8 cellular contexts compared by ENCODE assay signal in the genomic region with DNA sequence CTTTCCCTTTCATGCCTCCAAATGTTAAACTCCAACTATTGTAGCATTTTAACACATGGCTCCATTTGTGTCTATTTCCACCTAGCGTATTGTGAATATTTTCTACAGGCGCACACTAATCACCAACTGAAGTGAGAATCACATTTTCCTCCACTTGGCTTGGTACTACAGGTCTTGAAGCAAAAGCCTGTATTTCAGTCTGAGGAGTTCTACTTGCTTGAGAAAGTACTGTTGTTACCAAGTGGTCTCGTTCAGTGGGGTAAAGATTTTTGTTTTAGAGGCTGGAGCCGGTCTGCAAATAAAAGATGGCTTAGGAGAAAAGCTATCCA. TPM values are rescaled to one million over a fixed set of nuclear protein-coding genes. Genes with fewer than 3 reads are reported as not detected.
DNase-seq lines count a peak whose midpoint lies in the region; TF ChIP-seq lines count a peak whose summit lies in the region.

No MANE protein-coding gene starts in this region.

- H3K9me3 ChIP-seq in HAP-1 (no peaks in the 10 kb centered on the region), esophagus (ENCODE audit: control insufficient read depth in 2 of 2, insufficient read depth in 1 of 2, low read depth in 1 of 2, low read length in 1 of 2) (no peaks in the 10 kb centered on the region)

- in situ Hi-C loops in HAP-1 (cut with MboI; ENCODE audit: low sequenced_read_pairs) = no loop called here

- H3K27ac ChIP-seq in esophagus (ENCODE audit: low read depth in 2 of 2, low read length in 1 of 2) (peak overlapping the region; percentile 85 to 89), rectal smooth muscle tissue (ENCODE audit: low read depth, low read length) (peak overlapping the region; percentile 99)

- H3K36me3 ChIP-seq in HAP-1 (replicated peaks) (peaks cover 23% of the 10 kb centered on the region), esophagus (ENCODE audit: control insufficient read depth in 2 of 2, insufficient read depth in 2 of 2, low read length in 1 of 2) (no peaks in the 10 kb centered on the region), rectal smooth muscle tissue (ENCODE audit: control insufficient read depth, insufficient read depth, low read length) (peaks cover 3% of the 10 kb centered on the region)

- WGBS in esophagus, 2 donors = 23 to 30% methylated on average over 4 of the region's 4 CpGs

- H3K4me1 ChIP-seq in HAP-1 (peaks cover 16% of the 10 kb centered on the region), esophagus (ENCODE audit: control insufficient read depth in 2 of 2, insufficient read depth in 2 of 2, low read length in 1 of 2) (no peaks in the 10 kb centered on the region), rectal smooth muscle tissue (ENCODE audit: control insufficient read depth, insufficient read depth, low read length) (peaks cover 10% of the 10 kb centered on the region)

- H3K9ac ChIP-seq in rectal smooth muscle tissue (ENCODE audit: low read length) = peak overlapping the region; percentile 83

- DNase-seq in HAP-1 (ENCODE audit: low spot score in 2 of 2) (no peak), OCI-M1 (lab: John Stamatoyannopoulos, UW) (peak; percentile 66), erythroblast (lab: John Stamatoyannopoulos, UW) (no peak), germinal center (ENCODE audit: low spot score) (no peak), SKM-1 treated with dmso at 0.1 percent for 144 hours (lab: John Stamatoyannopoulos, UW; ENCODE audit: unreplicated experiment) (no peak)

- H3K4me3 ChIP-seq in GM12875 (ENCODE audit: low read depth, low read length) (peak overlapping the region; percentile 74), HAP-1 (peak overlapping the region; percentile 91), esophagus (ENCODE audit: low read depth in 1 of 2, low read length in 2 of 2) (peak overlapping the region; percentile 77 to 88), rectal smooth muscle tissue (ENCODE audit: low read length) (peak overlapping the region; percentile 98)

- TF ChIP-seq CTCF in GM12875 (IDR thresholded peaks at IDR 0.05; ENCODE audit: borderline replicate concordance, insufficient read depth, low read depth, low read length) = no peak

- H3K27me3 ChIP-seq in HAP-1 (ENCODE audit: low read depth) = no peaks in the 10 kb centered on the region
- no peaks in the 10 kb centered on the region for H3K27me3 ChIP-seq in esophagus (ENCODE audit: control insufficient read depth in 1 of 2, insufficient read depth in 2 of 2, low read length in 2 of 2)
- H3K27me3 ChIP-seq in rectal smooth muscle tissue (ENCODE audit: control insufficient read depth, insufficient read depth, low read length) = no peaks in the 10 kb centered on the region

- no peak for TF ChIP-seq POLR2A in erythroblast (IDR thresholded peaks at IDR 0.05; ENCODE audit: low read length)

RNA-seq across cellular contexts. Expression of a gene that starts 0.6 kb away (rescaled TPM):
- 10 to 100 TPM in 1 of 2 donors, 1 to 10 TPM in 1; 8.3 to 18.2 TPM for polyA plus RNA-seq in esophagus
